In the genomic region with DNA sequence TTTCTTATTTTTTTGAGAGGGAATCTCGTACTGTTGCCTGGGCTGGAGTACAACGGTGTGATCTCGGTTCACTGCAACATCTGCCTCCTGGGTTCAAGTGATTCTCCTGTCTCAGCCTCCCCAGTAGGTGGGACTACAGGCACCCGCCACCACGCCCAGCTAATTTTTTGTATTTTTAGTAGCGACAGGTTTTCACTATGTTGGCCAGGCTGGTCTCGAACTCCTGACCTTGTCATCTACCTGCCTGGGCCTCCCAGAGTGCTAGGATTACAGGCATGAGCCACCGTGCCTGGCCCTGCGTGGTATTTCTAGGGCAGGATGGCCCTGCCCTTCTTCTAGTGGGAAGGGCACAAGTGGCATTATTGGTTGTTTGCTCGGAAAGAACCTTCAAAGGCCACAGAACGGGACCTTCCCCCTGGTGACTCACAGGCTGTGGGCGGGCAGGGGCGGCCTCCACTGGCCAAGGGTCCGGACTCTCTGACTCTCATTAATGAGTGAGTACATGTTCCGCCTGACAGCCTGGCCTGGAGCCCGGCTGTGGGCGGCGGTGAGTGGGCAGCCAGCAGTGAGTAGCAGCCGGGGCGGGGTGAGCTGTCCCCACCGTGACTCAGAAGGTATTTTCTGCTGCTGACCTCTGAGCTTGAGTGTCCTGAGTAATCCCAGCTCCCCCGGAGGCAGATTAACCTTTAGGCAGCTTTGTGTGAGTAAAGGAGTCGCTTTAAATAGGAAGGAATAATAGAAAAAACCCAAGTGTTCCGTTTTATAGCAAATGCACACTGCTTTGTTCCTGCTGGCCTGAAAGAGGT, we compare ENCODE assay signal across 1 cellular context.
TF ChIP-seq lines count a peak whose summit lies in the region.

No MANE protein-coding gene starts in this region.

TF ChIP-seq in SK-N-SH, 30 proteins besides CTCF, POLR2A, EP300 and RAD21 (continued from another document):
- TF ChIP-seq, protein P1, sequence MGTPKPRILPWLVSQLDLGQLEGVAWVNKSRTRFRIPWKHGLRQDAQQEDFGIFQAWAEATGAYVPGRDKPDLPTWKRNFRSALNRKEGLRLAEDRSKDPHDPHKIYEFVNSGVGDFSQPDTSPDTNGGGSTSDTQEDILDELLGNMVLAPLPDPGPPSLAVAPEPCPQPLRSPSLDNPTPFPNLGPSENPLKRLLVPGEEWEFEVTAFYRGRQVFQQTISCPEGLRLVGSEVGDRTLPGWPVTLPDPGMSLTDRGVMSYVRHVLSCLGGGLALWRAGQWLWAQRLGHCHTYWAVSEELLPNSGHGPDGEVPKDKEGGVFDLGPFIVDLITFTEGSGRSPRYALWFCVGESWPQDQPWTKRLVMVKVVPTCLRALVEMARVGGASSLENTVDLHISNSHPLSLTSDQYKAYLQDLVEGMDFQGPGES (IDR thresholded peaks at IDR 0.05; ENCODE audit: low read depth, low read length) = no peak
- TF ChIP-seq, protein P2, sequence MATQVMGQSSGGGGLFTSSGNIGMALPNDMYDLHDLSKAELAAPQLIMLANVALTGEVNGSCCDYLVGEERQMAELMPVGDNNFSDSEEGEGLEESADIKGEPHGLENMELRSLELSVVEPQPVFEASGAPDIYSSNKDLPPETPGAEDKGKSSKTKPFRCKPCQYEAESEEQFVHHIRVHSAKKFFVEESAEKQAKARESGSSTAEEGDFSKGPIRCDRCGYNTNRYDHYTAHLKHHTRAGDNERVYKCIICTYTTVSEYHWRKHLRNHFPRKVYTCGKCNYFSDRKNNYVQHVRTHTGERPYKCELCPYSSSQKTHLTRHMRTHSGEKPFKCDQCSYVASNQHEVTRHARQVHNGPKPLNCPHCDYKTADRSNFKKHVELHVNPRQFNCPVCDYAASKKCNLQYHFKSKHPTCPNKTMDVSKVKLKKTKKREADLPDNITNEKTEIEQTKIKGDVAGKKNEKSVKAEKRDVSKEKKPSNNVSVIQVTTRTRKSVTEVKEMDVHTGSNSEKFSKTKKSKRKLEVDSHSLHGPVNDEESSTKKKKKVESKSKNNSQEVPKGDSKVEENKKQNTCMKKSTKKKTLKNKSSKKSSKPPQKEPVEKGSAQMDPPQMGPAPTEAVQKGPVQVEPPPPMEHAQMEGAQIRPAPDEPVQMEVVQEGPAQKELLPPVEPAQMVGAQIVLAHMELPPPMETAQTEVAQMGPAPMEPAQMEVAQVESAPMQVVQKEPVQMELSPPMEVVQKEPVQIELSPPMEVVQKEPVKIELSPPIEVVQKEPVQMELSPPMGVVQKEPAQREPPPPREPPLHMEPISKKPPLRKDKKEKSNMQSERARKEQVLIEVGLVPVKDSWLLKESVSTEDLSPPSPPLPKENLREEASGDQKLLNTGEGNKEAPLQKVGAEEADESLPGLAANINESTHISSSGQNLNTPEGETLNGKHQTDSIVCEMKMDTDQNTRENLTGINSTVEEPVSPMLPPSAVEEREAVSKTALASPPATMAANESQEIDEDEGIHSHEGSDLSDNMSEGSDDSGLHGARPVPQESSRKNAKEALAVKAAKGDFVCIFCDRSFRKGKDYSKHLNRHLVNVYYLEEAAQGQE (IDR thresholded peaks at IDR 0.05; ENCODE audit: low read depth, low read length) = peak; percentile 54; the same call in 1 of the 2 replicates
- peak; percentile 88 for TF ChIP-seq JUND (IDR thresholded peaks at IDR 0.05)
- TF ChIP-seq YY1 (IDR thresholded peaks at IDR 0.05; ENCODE audit: low read depth) = 0 out of 2 replicates have a peak, but pooled peaks have one; percentile 34
- 0 out of 2 replicates have a peak, but pooled peaks have one; percentile 16 for TF ChIP-seq RCOR1 (IDR thresholded peaks at IDR 0.05; ENCODE audit: low read length)
- TF ChIP-seq GATA2 (CRISPR knock-in tag; IDR thresholded peaks at IDR 0.05) = no peak
- TF ChIP-seq MXI1 (IDR thresholded peaks at IDR 0.05; ENCODE audit: low read depth, low read length) = peak; percentile 83
- TF ChIP-seq, protein P3, sequence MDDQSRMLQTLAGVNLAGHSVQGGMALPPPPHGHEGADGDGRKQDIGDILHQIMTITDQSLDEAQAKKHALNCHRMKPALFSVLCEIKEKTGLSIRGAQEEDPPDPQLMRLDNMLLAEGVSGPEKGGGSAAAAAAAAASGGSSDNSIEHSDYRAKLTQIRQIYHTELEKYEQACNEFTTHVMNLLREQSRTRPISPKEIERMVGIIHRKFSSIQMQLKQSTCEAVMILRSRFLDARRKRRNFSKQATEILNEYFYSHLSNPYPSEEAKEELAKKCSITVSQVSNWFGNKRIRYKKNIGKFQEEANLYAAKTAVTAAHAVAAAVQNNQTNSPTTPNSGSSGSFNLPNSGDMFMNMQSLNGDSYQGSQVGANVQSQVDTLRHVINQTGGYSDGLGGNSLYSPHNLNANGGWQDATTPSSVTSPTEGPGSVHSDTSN (IDR thresholded peaks at IDR 0.05) = peak; percentile 91
- TF ChIP-seq MEF2A (IDR thresholded peaks at IDR 0.05; ENCODE audit: borderline replicate concordance, low read depth) = peak; percentile 96
- TF ChIP-seq TAF1 (IDR thresholded peaks at IDR 0.05; ENCODE audit: borderline replicate concordance, low read depth, low read length) = no peak
- peak; percentile 93 for TF ChIP-seq RXRA (IDR thresholded peaks at IDR 0.05; ENCODE audit: borderline replicate concordance, low read depth)
- peak; percentile 95 for TF ChIP-seq NFIC (IDR thresholded peaks at IDR 0.05; ENCODE audit: borderline replicate concordance)
- TF ChIP-seq, protein P4, sequence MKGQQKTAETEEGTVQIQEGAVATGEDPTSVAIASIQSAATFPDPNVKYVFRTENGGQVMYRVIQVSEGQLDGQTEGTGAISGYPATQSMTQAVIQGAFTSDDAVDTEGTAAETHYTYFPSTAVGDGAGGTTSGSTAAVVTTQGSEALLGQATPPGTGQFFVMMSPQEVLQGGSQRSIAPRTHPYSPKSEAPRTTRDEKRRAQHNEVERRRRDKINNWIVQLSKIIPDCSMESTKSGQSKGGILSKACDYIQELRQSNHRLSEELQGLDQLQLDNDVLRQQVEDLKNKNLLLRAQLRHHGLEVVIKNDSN (IDR thresholded peaks at IDR 0.05; ENCODE audit: borderline replicate concordance, low read depth) = peak; percentile 27; the same call in 1 of the 2 replicates
- peak; percentile 91; the same call in 1 of the 2 replicates for TF ChIP-seq SIN3A (IDR thresholded peaks at IDR 0.05; ENCODE audit: borderline replicate concordance, low read depth, low read length)
- no peak for TF ChIP-seq NRF1 (IDR thresholded peaks at IDR 0.05; ENCODE audit: low read depth, low read length)
- TF ChIP-seq, protein P5, sequence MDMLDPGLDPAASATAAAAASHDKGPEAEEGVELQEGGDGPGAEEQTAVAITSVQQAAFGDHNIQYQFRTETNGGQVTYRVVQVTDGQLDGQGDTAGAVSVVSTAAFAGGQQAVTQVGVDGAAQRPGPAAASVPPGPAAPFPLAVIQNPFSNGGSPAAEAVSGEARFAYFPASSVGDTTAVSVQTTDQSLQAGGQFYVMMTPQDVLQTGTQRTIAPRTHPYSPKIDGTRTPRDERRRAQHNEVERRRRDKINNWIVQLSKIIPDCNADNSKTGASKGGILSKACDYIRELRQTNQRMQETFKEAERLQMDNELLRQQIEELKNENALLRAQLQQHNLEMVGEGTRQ (IDR thresholded peaks at IDR 0.05; ENCODE audit: borderline replicate concordance, low read depth, low read length) = no peak
- no peak for TF ChIP-seq CHD2 (IDR thresholded peaks at IDR 0.05; ENCODE audit: low read length, partially characterized antibody)
- TF ChIP-seq RFX5 (IDR thresholded peaks at IDR 0.05; ENCODE audit: low read length) = no peak
- no peak for TF ChIP-seq FOXM1 (IDR thresholded peaks at IDR 0.05; ENCODE audit: low read depth)
- peak; percentile 64; the same call in 1 of the 2 replicates for TF ChIP-seq TEAD4 (IDR thresholded peaks at IDR 0.05; ENCODE audit: borderline replicate concordance, insufficient read depth)
- peak; percentile 90 for TF ChIP-seq TCF12 (IDR thresholded peaks at IDR 0.05)
- no peak for TF ChIP-seq GABPA (IDR thresholded peaks at IDR 0.05; ENCODE audit: low read depth)
- TF ChIP-seq, protein P6, sequence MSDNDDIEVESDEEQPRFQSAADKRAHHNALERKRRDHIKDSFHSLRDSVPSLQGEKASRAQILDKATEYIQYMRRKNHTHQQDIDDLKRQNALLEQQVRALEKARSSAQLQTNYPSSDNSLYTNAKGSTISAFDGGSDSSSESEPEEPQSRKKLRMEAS (IDR thresholded peaks at IDR 0.05; ENCODE audit: low read depth) = peak; percentile 82
TF ChIP-seq in SK-N-SH: peak in this region for 18.
